In genomic region chr19:11480927-11481776, GRCh38 we compare ENCODE assay signal across 8 cellular contexts. TPM values are rescaled to one million over a fixed set of nuclear protein-coding genes. Genes with fewer than 3 reads are reported as not detected.
DNase-seq lines count a peak whose midpoint lies in the region; ATAC-seq lines count a peak whose summit lies in the region.

ELAVL3 (minus strand) TSS chr19:11481046; CDS start chr19:11480608, 438 bp downstream.

- peaks cover 20% of the 10 kb centered on the region for H3K27me3 Mint-ChIP-seq in activated CD4-positive, alpha-beta T cell treated with anti-CD3 and anti-CD28 coated beads for 36 hours

- peaks cover 10% of the 10 kb centered on the region for H3K36me3 Mint-ChIP-seq in activated CD4-positive, alpha-beta T cell treated with anti-CD3 and anti-CD28 coated beads for 36 hours (ENCODE audit: low read depth)

- POLR2A ChIA-PET in activated CD4-positive, alpha-beta T cell treated with anti-CD3 and anti-CD28 coated beads for 36 hours (lab: Charles Lee) = no interaction called here

- CTCF ChIA-PET in activated CD4-positive, alpha-beta T cell treated with anti-CD3 and anti-CD28 coated beads for 36 hours (lab: Charles Lee) = no interaction called here

- H3K27ac Mint-ChIP-seq in activated CD4-positive, alpha-beta T cell treated with anti-CD3 and anti-CD28 coated beads for 36 hours = no peak within 1 kb of the TSS

- intact Hi-C loops in activated CD4-positive, alpha-beta T cell treated with anti-CD3 and anti-CD28 coated beads for 36 hours (cut with DNase I, micrococcal nuclease) = loop anchor here in 1 of 2 experiments (5.0 kb wide), 1 partner anchor 189 kb away; no protein-coding TSS in a partner anchor

- DNase-seq in activated CD4-positive, alpha-beta T cell treated with anti-CD3 and anti-CD28 coated beads for 36 hours = peak; percentile 39
- DNase-seq in activated CD4-positive, alpha-beta T cell treated with anti-CD3 and anti-CD28 coated beads for 1 hour = no peak
- DNase-seq in NCI-H748 (lab: John Stamatoyannopoulos, UW; ENCODE audit: unreplicated experiment) (peak; percentile 79), epidermal melanocyte (ENCODE audit: insufficient read length, low spot score) (peak; percentile 29)
- peak; percentile 33 for DNase-seq in stimulated activated CD8-positive, alpha-beta memory T cell treated with anti-CD3 and anti-CD28 coated beads, Interleukin-4, amount 100 ng/mL, for 48 hours

- peak within 1 kb of the TSS; percentile 66 for H3K4me3 Mint-ChIP-seq in activated CD4-positive, alpha-beta T cell treated with anti-CD3 and anti-CD28 coated beads for 36 hours

- peaks cover 17% of the 10 kb centered on the region for H3K4me1 Mint-ChIP-seq in activated CD4-positive, alpha-beta T cell treated with anti-CD3 and anti-CD28 coated beads for 36 hours

- no peak for ATAC-seq in activated CD4-positive, alpha-beta T cell treated with anti-CD3 and anti-CD28 coated beads for 36 hours
- ATAC-seq in HG02884 (IDR thresholded peaks at IDR 0.05; ENCODE audit: unreplicated experiment) (no peak), HG03280 (IDR thresholded peaks at IDR 0.05; ENCODE audit: unreplicated experiment) (no peak), GM21526 (IDR thresholded peaks at IDR 0.05; ENCODE audit: low FRiP score, unreplicated experiment) (no peak)

- H3K9me3 Mint-ChIP-seq in activated CD4-positive, alpha-beta T cell treated with anti-CD3 and anti-CD28 coated beads for 36 hours (ENCODE audit: low read depth) = no peaks in the 10 kb centered on the region

RNA-seq across cellular contexts. Expression of gene ELAVL3, which starts in this region (rescaled TPM):
- under 1 TPM in 1 of 2 experiments, not detected in 1; 0.09 TPM for total RNA-seq in activated CD4-positive, alpha-beta T cell treated with anti-CD3 and anti-CD28 coated beads for 36 hours

Comparison
In these comparisons a context has a peak if more than half of its experiments do, and no peak if none do; other contexts are left out.
1. Peak in DNase-seq in activated CD4-positive, alpha-beta T cell treated with anti-CD3 and anti-CD28 coated beads for 36 hours; RNA of the gene not detected or under 1 TPM.